ENCODE assay signal across 27 cellular contexts in genomic region chr3:156919818-156920217, GRCh38.
"Had no signal": no experiment of that assay in that cellular context is flagged by ENCODE, and none has a peak within 500 bp of the region (broad histone marks: within the 10 kb centered on the region; RNA-seq: fewer than 3 reads in every experiment).

No MANE protein-coding gene starts in this region.

- H3K4me1 ChIP-seq: left ventricle myocardium inferior, parathyroid adenoma, psoas muscle, right atrium auricular region, stomach, testis, thyroid gland, transverse colon, upper lobe of left lung, vagina had no signal

- H2AFZ ChIP-seq: parathyroid adenoma had no signal

- H3K79me2 ChIP-seq: parathyroid adenoma had no signal

- H3K27me3 ChIP-seq: neural progenitor cell, neutrophil, right atrium auricular region, stomach, testis, thyroid gland, transverse colon, upper lobe of left lung, vagina had no signal

- ATAC-seq: natural killer cell; psoas muscle; sciatic nerve; stimulated activated naive B cell treated with anti-CD40 and anti-IgM and Interleukin-4, amounts not matched to agents 10 μg/mL and 1 μg/mL and 100 μg/mL, for 72 hours; stimulated activated naive CD8-positive, alpha-beta T cell treated with anti-CD3 and anti-CD28 coated beads, Interleukin-15, Interleukin-2, amounts not matched to agents 100 U/mL and 50 U/mL, for 24 hours had no signal

- H3K36me3 ChIP-seq: left ventricle myocardium inferior, neural progenitor cell, neutrophil, right atrium auricular region, stomach, thyroid gland, transverse colon, upper lobe of left lung, vagina had no signal

- H3K4me3 ChIP-seq: left ventricle myocardium inferior, lung, neural progenitor cell, psoas muscle, right atrium auricular region, skin epidermis, stomach, testis, thyroid gland, transverse colon, upper lobe of left lung, vagina had no signal

- DNase-seq: islet precursor cell; left ventricle myocardium inferior; mesendoderm; naive B cell; natural killer cell; nephron progenitor cell; occipital lobe; psoas muscle; stimulated activated CD4-positive, alpha-beta T cell treated with anti-CD3 and anti-CD28 coated beads, Interleukin-12 subunit alpha, Interleukin-12 subunit beta, amount 100 ng/mL, for 4 hours; stimulated activated CD4-positive, alpha-beta T cell treated with anti-CD3 and anti-CD28 coated beads, Interleukin-15, amount 100 ng/mL, for 24 hours; stimulated activated CD4-positive, alpha-beta T cell treated with anti-CD3 and anti-CD28 coated beads, Interleukin-2, amount 100 ng/mL, for 24 hours; stimulated activated CD4-positive, alpha-beta T cell treated with anti-CD3 and anti-CD28 coated beads, Interleukin-4, amount 100 ng/mL, for 1 hour; stimulated activated naive B cell treated with anti-CD40 and anti-IgM and Interleukin-4, amounts not matched to agents 10 μg/mL and 1 μg/mL and 100 μg/mL, for 72 hours; stimulated activated naive CD8-positive, alpha-beta T cell treated with anti-CD3 and anti-CD28 coated beads, Interleukin-15, Interleukin-2, amounts not matched to agents 100 U/mL and 50 U/mL, for 24 hours; stomach; testis; thyroid gland; transverse colon; upper lobe of left lung had no signal

- H3K27ac ChIP-seq: left ventricle myocardium inferior, neural progenitor cell, neutrophil, parathyroid adenoma, psoas muscle, right atrium auricular region, skin epidermis, stomach, testis, thyroid gland, transverse colon, upper lobe of left lung, vagina had no signal

- H3K9me3 ChIP-seq: neutrophil, psoas muscle, right atrium auricular region, testis, thyroid gland, transverse colon, upper lobe of left lung, vagina had no signal

- H3K9ac ChIP-seq: neural progenitor cell, parathyroid adenoma had no signal
